8 cellular contexts compared by ENCODE assay signal in genomic region chr2:95297088-95297487, GRCh38. TPM values are rescaled to one million over a fixed set of nuclear protein-coding genes. Genes with fewer than 3 reads are reported as not detected.
A peak's percentile ranks its signal among the peaks of the same experiment; 100 is the strongest.
DNase-seq lines count a peak whose midpoint lies in the region; ATAC-seq and TF ChIP-seq lines count a peak whose summit lies in the region.

Gene KCNIP3, plus strand, starts transcription at chr2:95297347. Its CDS starts 92 bp downstream, at chr2:95297439.

- H3K4me3 ChIP-seq in H7 (ENCODE audit: insufficient read depth, low read depth, low read length) (no peak within 1 kb of the TSS; the same call in 1 of the 2 replicates), esophagus muscularis mucosa (peak within 1 kb of the TSS in 2 of 4 donors; percentile 1 to 16), psoas muscle (no peak within 1 kb of the TSS)

- H3K27me3 ChIP-seq in H7 (ENCODE audit: control insufficient read depth, insufficient read depth, low read length): no peaks in the 10 kb centered on the region; the same call in none of the 2 replicates
- H3K27me3 ChIP-seq in esophagus muscularis mucosa: peaks cover 0 to 47% (median 0%) of the 10 kb centered on the region in 4 donors
- peaks cover 0 to 9% (median 5%) of the 10 kb centered on the region in 3 donors for H3K27me3 ChIP-seq in psoas muscle (ENCODE audit: insufficient read depth in 3 of 3, low read length in 2 of 3)

- DNase-seq in H7 (peak; percentile 89), NCI-H345 treated with DMSO at 0.1 percent for 48 hours (lab: John Stamatoyannopoulos, UW; ENCODE audit: unreplicated experiment) (peak; percentile 63), esophagus muscularis mucosa (ENCODE audit: extremely low spot score) (no peak), pons (ENCODE audit: low spot score) (peak; percentile 42), psoas muscle (no peak)
- no peak for DNase-seq in stimulated activated CD4-positive, alpha-beta T cell treated with anti-CD3 and anti-CD28 coated beads, Interleukin-2, amount 100 ng/mL, for 24 hours
- no peak for DNase-seq in effector CD4-positive, alpha-beta T cell
- no peak for DNase-seq in activated CD8-positive, alpha-beta memory T cell treated with anti-CD3 and anti-CD28 coated beads, Interleukin-2, amount 50 U/mL, for 48 hours

- H3K36me3 ChIP-seq in H7 (replicated peaks; ENCODE audit: control insufficient read depth, insufficient read depth, low read length) (no peaks in the 10 kb centered on the region), esophagus muscularis mucosa (no peaks in the 10 kb centered on the region), psoas muscle (ENCODE audit: insufficient read depth in 1 of 2, low read depth in 1 of 2) (no peaks in the 10 kb centered on the region)

- peaks cover 0 to 4% (median under 1%) of the 10 kb centered on the region in 4 donors for H3K9me3 ChIP-seq in esophagus muscularis mucosa
- no peaks in the 10 kb centered on the region for H3K9me3 ChIP-seq in psoas muscle

- H3K27ac ChIP-seq in esophagus muscularis mucosa (replicated peaks in 1 of 4) (no peak within 1 kb of the TSS), psoas muscle (no peak within 1 kb of the TSS)

- H3K4me1 ChIP-seq in esophagus muscularis mucosa: peaks cover 0 to 24% (median 0%) of the 10 kb centered on the region in 4 donors
- H3K4me1 ChIP-seq in psoas muscle: no peaks in the 10 kb centered on the region

- ATAC-seq in psoas muscle: no peak

- no peak for TF ChIP-seq POLR2A in esophagus muscularis mucosa (IDR thresholded peaks at IDR 0.05; ENCODE audit: low read depth)

- WGBS in esophagus muscularis mucosa: 7% methylated on average over 11 of the region's 11 CpGs
- 7 to 9% (median 9%) methylated on average over 7 to 11 of the region's 11 CpGs for WGBS in psoas muscle, 3 donors

- no peak for TF ChIP-seq EP300 in esophagus muscularis mucosa (IDR thresholded peaks at IDR 0.05)

- intact Hi-C loops in esophagus muscularis mucosa (cut with DNase I): no loop called here
- intact Hi-C loops in psoas muscle (cut with DNase I): no loop called here

- TF ChIP-seq CTCF in esophagus muscularis mucosa (IDR thresholded peaks at IDR 0.05): no peak
- TF ChIP-seq CTCF in psoas muscle (IDR thresholded peaks at IDR 0.05): no peak

RNA-seq across cellular contexts. Expression of gene KCNIP3, which starts in this region (rescaled TPM):
- 0.48 and 3.2 TPM in 2 replicates for total RNA-seq in H7 (2014; rRNA removed; shearing (Covaris generic))
- total RNA-seq in esophagus muscularis mucosa (10 to 100 TPM; 15.8 to 29.9 (median 23.0) TPM), psoas muscle (1 to 10 TPM in 2 of 4 donors, under 1 TPM in 2; 0.93 to 2.0 (median 1.1) TPM)
- 1 to 10 TPM; 1.3 to 2.0 (median 1.8) TPM for polyA plus RNA-seq in psoas muscle

Comparison
In these comparisons a context has a peak if more than half of its experiments do, and no peak if none do; other contexts are left out.
1. DNase-seq: peak in H7 (single experiment), NCI-H345 treated with DMSO at 0.1 percent for 48 hours (single experiment) and pons (single experiment); none in esophagus muscularis mucosa (single experiment), psoas muscle (0 of 2), stimulated activated CD4-positive, alpha-beta T cell treated with anti-CD3 and anti-CD28 coated beads, Interleukin-2, amount 100 ng/mL, for 24 hours (0 of 2), effector CD4-positive, alpha-beta T cell (single experiment) and activated CD8-positive, alpha-beta memory T cell treated with anti-CD3 and anti-CD28 coated beads, Interleukin-2, amount 50 U/mL, for 48 hours (single experiment).